ENCODE assay signal across 8 cellular contexts in the genomic region with DNA sequence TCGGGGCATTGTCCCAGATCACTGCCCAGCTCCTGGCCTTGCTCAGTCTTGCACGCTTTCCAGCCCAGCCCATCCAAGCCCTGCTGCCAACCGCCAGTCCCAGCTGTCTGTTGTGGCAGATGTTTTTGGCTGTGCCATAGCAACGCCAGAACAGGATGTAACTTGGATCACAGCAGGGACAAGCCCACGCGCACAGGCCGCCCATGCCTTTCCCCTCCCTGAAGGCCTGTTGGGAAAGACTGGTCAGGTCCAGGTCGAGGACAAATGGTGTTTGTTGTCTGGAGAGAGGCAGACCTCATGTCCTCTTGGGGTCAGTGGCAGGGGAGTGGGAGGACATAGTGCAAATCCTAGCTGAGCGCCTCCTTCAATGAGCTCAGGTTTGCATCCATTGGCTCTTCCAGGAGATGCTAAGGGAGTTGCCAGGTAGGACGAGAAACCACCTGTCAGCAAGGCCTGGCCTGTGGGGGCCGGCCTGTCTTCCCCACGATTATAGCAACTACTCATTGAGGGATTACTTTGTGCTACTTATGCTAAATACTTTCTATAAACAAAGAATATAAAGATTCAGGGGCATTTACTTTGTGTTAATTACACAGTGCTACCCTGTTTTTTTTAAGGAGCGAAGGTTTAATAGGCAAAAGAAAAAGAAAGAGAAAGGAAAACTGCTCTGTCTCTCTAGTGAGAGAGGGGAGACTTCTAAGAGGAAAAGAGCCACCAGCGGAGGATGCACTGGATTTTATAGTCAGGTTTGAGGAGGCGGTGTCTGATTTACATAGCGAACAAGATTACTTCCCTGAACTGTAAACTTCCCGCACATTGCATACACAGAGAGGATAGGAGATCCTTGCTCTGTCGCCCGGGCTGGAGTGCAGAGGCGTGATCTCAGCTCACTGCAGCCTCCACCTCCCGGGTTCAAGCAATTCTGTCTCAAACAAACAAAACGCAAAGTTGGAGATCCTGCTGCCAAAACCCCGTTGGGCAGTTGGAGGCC. TPM values are rescaled to one million over a fixed set of nuclear protein-coding genes. Genes with fewer than 3 reads are reported as not detected.
DNase-seq lines count a peak whose midpoint lies in the region; ATAC-seq and TF ChIP-seq lines count a peak whose summit lies in the region.

No MANE protein-coding gene starts in this region.

- no peaks in the 10 kb centered on the region for H3K36me3 Mint-ChIP-seq in brain
- H3K36me3 Mint-ChIP-seq in naive thymus-derived CD8-positive, alpha-beta T cell, result no peaks in the 10 kb centered on the region

- H3K9ac ChIP-seq in BLaER1, result no peak overlapping the region

- ATAC-seq in naive thymus-derived CD8-positive, alpha-beta T cell, result no peak

- H3K9me3 ChIP-seq in BLaER1 (no peaks in the 10 kb centered on the region), spleen (no peaks in the 10 kb centered on the region)

- H3K27ac ChIP-seq in BLaER1 (peak overlapping the region; percentile 24; the same call in 1 of the 2 replicates), spleen (peak overlapping the region in 6 of 8 donors; percentile 15 to 62 (median 58))

- H3K4me2 ChIP-seq in BLaER1, result peak overlapping the region; percentile 83

- TF ChIP-seq POLR2A in spleen (IDR thresholded peaks at IDR 0.05), result no peak

- no peaks in the 10 kb centered on the region for H4K20me1 ChIP-seq in BLaER1

- DNase-seq in NCI-H1694 (lab: John Stamatoyannopoulos, UW) (peak; percentile 74), inferior parietal cortex (ENCODE audit: extremely low spot score) (peak; percentile 69), spleen (peak; percentile 84), iPS-NIHi11 (ENCODE audit: low spot score) (no peak), HUDEP-2 (lab: John Stamatoyannopoulos, UW; ENCODE audit: unreplicated experiment in 76 of 76) (no peak)
- DNase-seq in naive thymus-derived CD8-positive, alpha-beta T cell, result no peak

- no peak for TF ChIP-seq CTCF in brain (conservative IDR thresholded peaks at IDR 0.05)
- TF ChIP-seq CTCF in spleen (IDR thresholded peaks at IDR 0.05 in 8 of 11, conservative IDR thresholded peaks at IDR 0.05 in 3 of 11), result no peak

- peak overlapping the region; percentile 46 to 83 (median 79) for H3K27ac Mint-ChIP-seq in brain
- peak overlapping the region in 1 of 10 donors; percentile 62 for H3K27ac Mint-ChIP-seq in naive thymus-derived CD8-positive, alpha-beta T cell

- H3K27me3 ChIP-seq in BLaER1 (no peaks in the 10 kb centered on the region), spleen (replicated peaks in 1 of 7) (peaks cover 0 to 10% (median 0%) of the 10 kb centered on the region in 7 donors)

- WGBS in spleen, 5 donors, result 56 to 69% (median 64%) methylated on average over 22 to 23 of the region's 23 CpGs

- H3K4me1 ChIP-seq in BLaER1 (peaks cover 65% of the 10 kb centered on the region), spleen (peaks cover 0 to 42% (median 17%) of the 10 kb centered on the region in 6 donors)

- peaks cover 0 to 4% (median 0%) of the 10 kb centered on the region in 5 experiments for H3K9me3 Mint-ChIP-seq in brain
- no peaks in the 10 kb centered on the region for H3K9me3 Mint-ChIP-seq in naive thymus-derived CD8-positive, alpha-beta T cell

- no peaks in the 10 kb centered on the region for H3K36me3 ChIP-seq in BLaER1
- no peaks in the 10 kb centered on the region for H3K36me3 ChIP-seq in spleen

- intact Hi-C loops in spleen (cut with DNase I; ENCODE audit: low total_unique reads), result no loop called here

- peaks cover 5% of the 10 kb centered on the region for H3K27me3 Mint-ChIP-seq in brain
- H3K27me3 Mint-ChIP-seq in naive thymus-derived CD8-positive, alpha-beta T cell, result peaks cover 1 to 9% (median 6%) of the 10 kb centered on the region in 5 donors

- H3K4me3 ChIP-seq in BLaER1, result no peak overlapping the region
- H3K4me3 ChIP-seq in spleen, result no peak overlapping the region

- peak overlapping the region in 2 of 5 experiments; percentile 14 to 37 for H3K4me3 Mint-ChIP-seq in brain
- H3K4me3 Mint-ChIP-seq in naive thymus-derived CD8-positive, alpha-beta T cell, result no peak overlapping the region

- peaks cover 42% of the 10 kb centered on the region for H3K4me1 Mint-ChIP-seq in brain
- H3K4me1 Mint-ChIP-seq in naive thymus-derived CD8-positive, alpha-beta T cell, result peaks cover 0 to 3% (median 2%) of the 10 kb centered on the region in 4 donors

- POLR2A ChIA-PET in naive thymus-derived CD8-positive, alpha-beta T cell (lab: Charles Lee), result no interaction called here

RNA-seq across cellular contexts. Expression of gene CORO1C, which starts 42.8 kb away (rescaled TPM):
- polyA plus RNA-seq in brain (ENCODE audit: insufficient read depth, low read depth, low replicate concordance), result 78.9 TPM
- 100 to 1,000 TPM in 2 of 7 donors, 10 to 100 TPM in 5; 71.2 to 119 (median 79.1) TPM for total RNA-seq in spleen
- polyA plus RNA-seq in spleen, result 10 to 100 TPM; 12.0 to 26.1 (median 17.1) TPM
- total RNA-seq in naive thymus-derived CD8-positive, alpha-beta T cell, result 10 to 100 TPM in 1 of 2 experiments, 1 to 10 TPM in 1; 5.5 to 10.3 TPM
- polyA plus RNA-seq in naive thymus-derived CD8-positive, alpha-beta T cell, result 10 to 100 TPM in 1 of 3 donors, 1 to 10 TPM in 2; 5.0 to 13.1 (median 6.5) TPM

Comparison
In these comparisons a context has a peak if more than half of its experiments do, and no peak if none do; other contexts are left out.
1. DNase-seq: peak in NCI-H1694 (single experiment), inferior parietal cortex (single experiment) and spleen (single experiment); none in iPS-NIHi11 (single experiment), HUDEP-2 (0 of 76) and naive thymus-derived CD8-positive, alpha-beta T cell (0 of 10).